Comparison of ENCODE assay signal across 8 cellular contexts in the genomic region with DNA sequence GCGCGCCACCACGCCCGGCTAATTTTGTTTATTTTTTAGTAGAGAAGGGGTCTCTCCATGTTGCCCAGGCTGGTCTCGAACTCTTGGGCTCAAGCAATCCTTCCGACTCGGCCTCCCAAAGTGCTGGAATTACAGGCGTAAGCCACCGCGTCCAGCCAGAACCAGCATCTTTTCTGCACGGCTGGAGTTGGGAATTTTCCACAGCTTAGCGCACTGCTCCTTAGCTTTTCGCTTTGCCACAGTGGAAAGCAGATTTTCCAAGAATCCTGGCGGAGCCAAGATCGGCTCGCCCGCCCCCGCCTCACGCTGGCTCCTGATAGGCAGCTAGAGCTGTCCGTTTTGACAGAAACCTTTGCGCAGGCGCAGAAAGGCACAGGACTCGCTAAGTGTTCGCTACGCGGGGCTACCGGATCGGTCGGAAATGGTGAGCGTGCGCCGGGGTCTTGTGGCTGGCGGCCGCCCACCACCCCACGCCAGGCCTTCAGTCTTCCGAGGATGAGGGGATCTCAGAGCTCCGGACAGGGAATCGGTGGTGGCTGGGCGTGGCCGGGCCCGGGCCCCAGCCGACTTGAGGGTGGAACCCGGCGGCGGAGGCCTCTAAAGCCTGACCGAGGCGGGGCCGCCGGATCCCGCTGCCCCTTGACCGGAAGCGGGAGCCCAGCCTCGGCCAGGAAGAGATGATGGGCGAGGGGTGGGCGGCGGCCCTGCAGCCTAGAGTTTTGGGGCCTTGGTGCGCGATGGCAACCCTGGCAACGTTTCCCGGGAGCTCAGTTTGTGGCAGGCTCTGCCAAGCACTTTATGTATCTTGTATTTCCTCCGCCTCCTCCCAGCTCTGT. TPM values are rescaled to one million over a fixed set of nuclear protein-coding genes. Genes with fewer than 3 reads are reported as not detected.
DNase-seq lines count a peak whose midpoint lies in the region; ATAC-seq and TF ChIP-seq lines count a peak whose summit lies in the region.

A gene (plus strand): TSS at position 385 of the 836 bp plus-strand sequence. CDS start 37 bp downstream, at position 422.

- H4K20me1 ChIP-seq in hepatocyte (ENCODE audit: insufficient read depth, poor library complexity, severe bottlenecking): peaks cover 12% of the 10 kb centered on the region

- ATAC-seq in GM18508 (IDR thresholded peaks at IDR 0.05; ENCODE audit: insufficient read depth, unreplicated experiment) (peak; percentile 43), HG03025 (IDR thresholded peaks at IDR 0.05; ENCODE audit: low FRiP score, unreplicated experiment) (peak; percentile 69), aorta (ENCODE audit: low FRiP score) (peak; percentile 97)

- H3K4me3 ChIP-seq in hepatocyte (peak within 1 kb of the TSS; percentile 86), aorta (ENCODE audit: low read length in 2 of 2) (peak within 1 kb of the TSS; percentile 57 to 86)

- peak within 1 kb of the TSS; percentile 38 for H2AFZ ChIP-seq in hepatocyte

- H3K4me1 ChIP-seq in hepatocyte (ENCODE audit: insufficient read depth) (peaks cover 19% of the 10 kb centered on the region), aorta (ENCODE audit: control insufficient read depth in 1 of 2, insufficient read depth in 2 of 2, low read length in 2 of 2) (no peaks in the 10 kb centered on the region)

- peaks cover 50% of the 10 kb centered on the region for H3K79me2 ChIP-seq in hepatocyte

- H3K9me3 ChIP-seq in hepatocyte (ENCODE audit: low read depth) (no peaks in the 10 kb centered on the region), aorta (ENCODE audit: control insufficient read depth, low read length) (no peaks in the 10 kb centered on the region)

- under 1% methylated on average over 59 of the region's 61 CpGs for WGBS in hepatocyte (ENCODE audit: low lambda C conversion rate, missing lambda C conversion rate)
- WGBS in aorta, 2 donors: 0% methylated on average over 60 to 61 of the region's 61 CpGs

- peak within 1 kb of the TSS; percentile 98 for H3K27ac ChIP-seq in hepatocyte
- H3K27ac ChIP-seq in aorta (ENCODE audit: low read depth in 1 of 2, low read length in 2 of 2): peak within 1 kb of the TSS; percentile 49 to 70

- no peaks in the 10 kb centered on the region for H3K9me2 ChIP-seq in hepatocyte (replicated peaks; ENCODE audit: insufficient read depth)

- H3K27me3 ChIP-seq in hepatocyte: no peaks in the 10 kb centered on the region
- H3K27me3 ChIP-seq in aorta (ENCODE audit: control insufficient read depth in 1 of 2, insufficient read depth in 2 of 2, low read length in 1 of 2): no peaks in the 10 kb centered on the region

- DNase-seq in NCI-H2081 treated with DMSO at 0.1 percent for 48 hours (lab: John Stamatoyannopoulos, UW) (peak; percentile 85), T1000 (lab: John Stamatoyannopoulos, UW) (peak; percentile 93), astrocyte of the hippocampus (ENCODE audit: low read depth, low spot score) (peak; percentile 98), hepatocyte (ENCODE audit: low spot score) (peak; percentile 99), renal cortical epithelial cell (ENCODE audit: low read depth) (peak; percentile 89), aorta (peak; percentile 99)

- peak within 1 kb of the TSS; percentile 83 for H3K4me2 ChIP-seq in hepatocyte

- intact Hi-C loops in aorta (cut with DNase I): no loop called here

- no peak for TF ChIP-seq CTCF in hepatocyte (IDR thresholded peaks at IDR 0.05; ENCODE audit: poor library complexity)

- H3K36me3 ChIP-seq in hepatocyte (replicated peaks; ENCODE audit: insufficient read depth, low read depth) (no peaks in the 10 kb centered on the region), aorta (ENCODE audit: control insufficient read depth in 1 of 2, insufficient read depth in 2 of 2, low read length in 1 of 2) (peaks cover 0 to 1% of the 10 kb centered on the region in 2 donors)

RNA-seq across cellular contexts. Expression of the gene that starts here (rescaled TPM):
- total RNA-seq in hepatocyte (103 and 147 TPM in 2 replicates), renal cortical epithelial cell (30.6 and 60.1 TPM in 2 replicates), aorta (100 to 1,000 TPM; 120 to 143 TPM)
- polyA plus RNA-seq in hepatocyte (224 and 228 TPM in 2 replicates), aorta (100 to 1,000 TPM; 302 to 305 TPM)

Comparison
In these comparisons a context has a peak if more than half of its experiments do, and no peak if none do; other contexts are left out.
1. Peak in every context shown above with its lines: DNase-seq, ATAC-seq, H3K4me3 ChIP-seq and H3K27ac ChIP-seq.
2. ATAC-seq: peak in every context shown above with its lines; median percentile 97 in aorta; 69 in HG03025; 43 in GM18508.